Comparison of ENCODE assay signal across 9 cellular contexts in the genomic region with DNA sequence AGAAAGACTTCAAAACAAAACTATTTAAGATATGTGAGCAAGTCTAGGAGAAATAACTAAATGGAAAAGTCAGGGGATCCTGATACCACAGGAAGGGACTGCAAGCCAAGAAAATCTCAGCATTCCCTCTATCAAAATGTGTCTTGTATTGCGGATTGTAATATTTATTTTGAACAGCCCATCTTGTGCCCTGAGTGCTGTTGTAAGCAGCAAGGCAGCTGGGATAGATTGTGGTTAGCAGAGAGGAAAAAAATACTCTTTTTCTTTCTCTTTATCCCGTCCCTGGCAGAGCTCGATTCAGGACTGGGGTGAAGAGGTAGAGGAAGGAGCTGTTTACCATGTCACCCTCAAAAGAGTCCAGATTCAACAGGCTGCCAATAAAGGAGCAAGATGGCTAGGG. TPM values are rescaled to one million over a fixed set of nuclear protein-coding genes. Genes with fewer than 3 reads are reported as not detected.
DNase-seq lines count a peak whose midpoint lies in the region; ATAC-seq and TF ChIP-seq lines count a peak whose summit lies in the region.
"Had no signal": no experiment of that assay in that cellular context is flagged by ENCODE, and none has a peak within 500 bp of the region (broad histone marks: within the 10 kb centered on the region; RNA-seq: fewer than 3 reads in every experiment).

No MANE protein-coding gene starts in this region.

- ATAC-seq in psoas muscle (no peak), HG02588 (IDR thresholded peaks at IDR 0.05; ENCODE audit: unreplicated experiment) (no peak), HG02571 (IDR thresholded peaks at IDR 0.05; ENCODE audit: unreplicated experiment) (no peak), HG02610 (IDR thresholded peaks at IDR 0.05; ENCODE audit: unreplicated experiment) (no peak)

- no peak for TF ChIP-seq POLR2A in Peyer's patch (IDR thresholded peaks at IDR 0.05)

- H3K4me1 ChIP-seq in Peyer's patch: peaks cover 0 to 15% (median 2%) of the 10 kb centered on the region in 4 donors
- no peaks in the 10 kb centered on the region for H3K4me1 ChIP-seq in psoas muscle

- H3K36me3 ChIP-seq in Peyer's patch (no peaks in the 10 kb centered on the region), psoas muscle (ENCODE audit: insufficient read depth in 1 of 2, low read depth in 1 of 2) (no peaks in the 10 kb centered on the region)

- H3K9me3 ChIP-seq in Peyer's patch (peaks cover 0 to 5% (median 0%) of the 10 kb centered on the region in 4 donors), psoas muscle (peaks cover 15% of the 10 kb centered on the region)

- intact Hi-C loops in psoas muscle (cut with DNase I): loop anchor here in 1 of 2 donors (5.0 to 10.0 kb wide), 2 partner anchors 71 to 91 kb away; no protein-coding TSS in a partner anchor

- peak overlapping the region; percentile 3 to 61 (median 35) for H3K4me3 ChIP-seq in Peyer's patch
- peak overlapping the region; percentile 83 for H3K4me3 ChIP-seq in fibroblast of the aortic adventitia (ENCODE audit: low read depth, low read length)
- peak overlapping the region; percentile 71 for H3K4me3 ChIP-seq in psoas muscle

- peak; percentile 64 for DNase-seq in EH (ENCODE audit: low read depth)
- DNase-seq in Peyer's patch: no peak
- peak; percentile 66 for DNase-seq in fibroblast of the aortic adventitia (ENCODE audit: low read depth)
- DNase-seq in psoas muscle: no peak
- DNase-seq in GDM1 (lab: John Stamatoyannopoulos, UW): no peak
- DNase-seq: activated CD4-positive, CD25-positive, alpha-beta regulatory T cell treated with anti-CD3 and anti-CD28 coated beads, Interleukin-2, amount 50 U/mL, for 72 hours had no signal

- TF ChIP-seq CTCF in Peyer's patch (IDR thresholded peaks at IDR 0.05): no peak
- TF ChIP-seq CTCF in fibroblast of the aortic adventitia (IDR thresholded peaks at IDR 0.05; ENCODE audit: insufficient read depth, low read length): no peak
- TF ChIP-seq CTCF in psoas muscle (IDR thresholded peaks at IDR 0.05): no peak

- H3K27me3 ChIP-seq in Peyer's patch (no peaks in the 10 kb centered on the region), psoas muscle (ENCODE audit: insufficient read depth in 3 of 3, low read length in 2 of 3) (no peaks in the 10 kb centered on the region)

- peak overlapping the region in 2 of 4 donors; percentile 42 to 57 for H3K27ac ChIP-seq in Peyer's patch
- H3K27ac ChIP-seq in psoas muscle: peak overlapping the region; percentile 7

- 19 to 31% (median 26%) methylated on average over 3 of the region's 3 CpGs for WGBS in psoas muscle, 3 donors

RNA-seq across cellular contexts. Expression of a gene that starts 1.2 kb away (rescaled TPM):
- total RNA-seq in Peyer's patch (10 to 100 TPM in 3 of 4 donors, 1 to 10 TPM in 1; 8.9 to 32.2 (median 13.2) TPM), fibroblast of the aortic adventitia (ENCODE audit: low replicate concordance) (55.1 and 100 TPM in 2 replicates), psoas muscle (1 to 10 TPM; 3.9 to 6.8 (median 5.2) TPM)
- 1 to 10 TPM in 2 of 3 donors, under 1 TPM in 1; 0.93 to 1.3 (median 1.3) TPM for polyA plus RNA-seq in psoas muscle

Comparison
In these comparisons a context has a peak if more than half of its experiments do, and no peak if none do; other contexts are left out.
1. DNase-seq: peak in EH (single experiment) and fibroblast of the aortic adventitia (single experiment); none in Peyer's patch (0 of 3), psoas muscle (0 of 2) and GDM1 (single experiment).
2. Peak in every context shown above with its lines, with median percentiles within 50 percentile points of each other: H3K4me3 ChIP-seq.